1 cellular context compared by ENCODE assay signal in the genomic region with DNA sequence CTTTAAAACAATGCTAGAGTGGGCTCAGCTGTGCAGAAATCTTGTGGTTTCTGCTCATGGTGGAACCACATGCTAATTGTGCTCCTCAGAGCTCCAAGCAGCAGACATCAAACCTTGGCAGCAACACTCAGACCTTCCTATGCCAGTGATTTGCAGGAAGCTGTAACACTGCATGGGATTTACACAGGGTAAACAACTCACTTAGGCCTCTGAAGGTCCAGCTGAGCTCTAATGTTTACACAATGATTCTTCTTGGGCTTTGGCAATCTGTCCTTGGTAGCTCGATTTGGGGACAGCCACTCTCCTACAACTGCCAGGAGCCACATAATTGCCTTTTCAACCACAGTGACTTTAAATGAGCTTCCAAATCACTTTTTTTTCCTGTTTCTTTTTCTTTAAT.
A peak's percentile ranks its signal among the peaks of the same experiment; 100 is the strongest.
TF ChIP-seq lines count a peak whose summit lies in the region.

No MANE protein-coding gene starts in this region.

TF ChIP-seq in HepG2, 621 proteins besides CTCF, POLR2A, EP300 and RAD21 (continued from another document and continues in another):
- TF ChIP-seq, protein P1, sequence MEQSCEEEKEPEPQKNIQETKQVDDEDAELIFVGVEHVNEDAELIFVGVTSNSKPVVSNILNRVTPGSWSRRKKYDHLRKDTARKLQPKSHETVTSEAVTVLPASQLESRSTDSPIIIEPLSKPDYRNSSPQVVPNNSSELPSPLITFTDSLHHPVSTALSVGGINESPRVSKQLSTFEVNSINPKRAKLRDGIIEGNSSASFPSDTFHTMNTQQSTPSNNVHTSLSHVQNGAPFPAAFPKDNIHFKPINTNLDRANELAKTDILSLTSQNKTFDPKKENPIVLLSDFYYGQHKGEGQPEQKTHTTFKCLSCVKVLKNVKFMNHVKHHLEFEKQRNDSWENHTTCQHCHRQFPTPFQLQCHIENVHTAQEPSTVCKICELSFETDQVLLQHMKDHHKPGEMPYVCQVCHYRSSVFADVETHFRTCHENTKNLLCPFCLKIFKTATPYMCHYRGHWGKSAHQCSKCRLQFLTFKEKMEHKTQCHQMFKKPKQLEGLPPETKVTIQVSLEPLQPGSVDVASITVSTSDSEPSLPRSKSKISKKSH (CRISPR knock-in tag; IDR thresholded peaks at IDR 0.05; ENCODE audit: borderline replicate concordance): no peak
- TF ChIP-seq CREM (IDR thresholded peaks at IDR 0.05) (no peak), CREM (CRISPR knock-in tag; IDR thresholded peaks at IDR 0.05) (no peak), ZFYVE20 (CRISPR knock-in tag; IDR thresholded peaks at IDR 0.05; ENCODE audit: borderline replicate concordance, low read depth) (no peak), KDM1A (CRISPR knock-in tag; IDR thresholded peaks at IDR 0.05) (no peak), JUNB (CRISPR knock-in tag; IDR thresholded peaks at IDR 0.05; ENCODE audit: borderline replicate concordance) (no peak), ZBTB3 (CRISPR knock-in tag; IDR thresholded peaks at IDR 0.05; ENCODE audit: borderline replicate concordance, low read depth) (no peak), SKI (IDR thresholded peaks at IDR 0.05; ENCODE audit: partially characterized antibody) (no peak), ZNF569 (CRISPR knock-in tag; IDR thresholded peaks at IDR 0.05; ENCODE audit: borderline replicate concordance) (no peak), SP1 (IDR thresholded peaks at IDR 0.05) (no peak), SP1 (CRISPR knock-in tag; IDR thresholded peaks at IDR 0.05) (no peak), HNRNPH1 (optimal IDR thresholded peaks at IDR 0.05; ENCODE audit: low read depth, low read length) (no peak), SRSF4 (IDR thresholded peaks at IDR 0.05; ENCODE audit: low read depth, low read length, poor library complexity, severe bottlenecking) (no peak), FOXO1 (CRISPR knock-in tag; IDR thresholded peaks at IDR 0.05) (peak; percentile 91), ZNF33A (CRISPR knock-in tag; IDR thresholded peaks at IDR 0.05; ENCODE audit: borderline replicate concordance) (no peak), CHCHD3 (CRISPR knock-in tag; IDR thresholded peaks at IDR 0.05) (no peak), ZNF749 (CRISPR knock-in tag; IDR thresholded peaks at IDR 0.05; ENCODE audit: borderline replicate concordance) (no peak), ZNF678 (CRISPR knock-in tag; IDR thresholded peaks at IDR 0.05) (no peak), SOX6 (IDR thresholded peaks at IDR 0.05) (no peak), SOX6 (CRISPR knock-in tag; IDR thresholded peaks at IDR 0.05) (peak; percentile 71), ELF4 (CRISPR knock-in tag; IDR thresholded peaks at IDR 0.05; ENCODE audit: borderline replicate concordance) (no peak), ZNF207 (IDR thresholded peaks at IDR 0.05; ENCODE audit: borderline replicate concordance) (no peak), PPARG (CRISPR knock-in tag; conservative IDR thresholded peaks at IDR 0.05) (peak; percentile 64; the same call in 1 of the 2 replicates), ZNF75D (CRISPR knock-in tag; IDR thresholded peaks at IDR 0.05; ENCODE audit: borderline replicate concordance) (no peak), SALL2 (CRISPR knock-in tag; IDR thresholded peaks at IDR 0.05) (no peak; the same call in 1 of the 2 replicates), GABPA (IDR thresholded peaks at IDR 0.05; ENCODE audit: low read depth, low read length) (no peak), GABPA (CRISPR knock-in tag; IDR thresholded peaks at IDR 0.05; ENCODE audit: low read depth) (0 out of 2 replicates have a peak, but pooled peaks have one; percentile 17), ZNF460 (CRISPR knock-in tag; IDR thresholded peaks at IDR 0.05; ENCODE audit: borderline replicate concordance) (no peak), TBX2 (CRISPR knock-in tag; IDR thresholded peaks at IDR 0.05; ENCODE audit: borderline replicate concordance) (peak; percentile 51; the same call in 1 of the 2 replicates), NKX3-1 (CRISPR knock-in tag; IDR thresholded peaks at IDR 0.05) (no peak)
- TF ChIP-seq, protein P2, sequence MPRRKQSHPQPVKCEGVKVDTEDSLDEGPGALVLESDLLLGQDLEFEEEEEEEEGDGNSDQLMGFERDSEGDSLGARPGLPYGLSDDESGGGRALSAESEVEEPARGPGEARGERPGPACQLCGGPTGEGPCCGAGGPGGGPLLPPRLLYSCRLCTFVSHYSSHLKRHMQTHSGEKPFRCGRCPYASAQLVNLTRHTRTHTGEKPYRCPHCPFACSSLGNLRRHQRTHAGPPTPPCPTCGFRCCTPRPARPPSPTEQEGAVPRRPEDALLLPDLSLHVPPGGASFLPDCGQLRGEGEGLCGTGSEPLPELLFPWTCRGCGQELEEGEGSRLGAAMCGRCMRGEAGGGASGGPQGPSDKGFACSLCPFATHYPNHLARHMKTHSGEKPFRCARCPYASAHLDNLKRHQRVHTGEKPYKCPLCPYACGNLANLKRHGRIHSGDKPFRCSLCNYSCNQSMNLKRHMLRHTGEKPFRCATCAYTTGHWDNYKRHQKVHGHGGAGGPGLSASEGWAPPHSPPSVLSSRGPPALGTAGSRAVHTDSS (CRISPR knock-in tag; conservative IDR thresholded peaks at IDR 0.05): no peak
- TF ChIP-seq, protein P3, sequence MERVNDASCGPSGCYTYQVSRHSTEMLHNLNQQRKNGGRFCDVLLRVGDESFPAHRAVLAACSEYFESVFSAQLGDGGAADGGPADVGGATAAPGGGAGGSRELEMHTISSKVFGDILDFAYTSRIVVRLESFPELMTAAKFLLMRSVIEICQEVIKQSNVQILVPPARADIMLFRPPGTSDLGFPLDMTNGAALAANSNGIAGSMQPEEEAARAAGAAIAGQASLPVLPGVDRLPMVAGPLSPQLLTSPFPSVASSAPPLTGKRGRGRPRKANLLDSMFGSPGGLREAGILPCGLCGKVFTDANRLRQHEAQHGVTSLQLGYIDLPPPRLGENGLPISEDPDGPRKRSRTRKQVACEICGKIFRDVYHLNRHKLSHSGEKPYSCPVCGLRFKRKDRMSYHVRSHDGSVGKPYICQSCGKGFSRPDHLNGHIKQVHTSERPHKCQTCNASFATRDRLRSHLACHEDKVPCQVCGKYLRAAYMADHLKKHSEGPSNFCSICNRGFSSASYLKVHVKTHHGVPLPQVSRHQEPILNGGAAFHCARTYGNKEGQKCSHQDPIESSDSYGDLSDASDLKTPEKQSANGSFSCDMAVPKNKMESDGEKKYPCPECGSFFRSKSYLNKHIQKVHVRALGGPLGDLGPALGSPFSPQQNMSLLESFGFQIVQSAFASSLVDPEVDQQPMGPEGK (CRISPR knock-in tag; IDR thresholded peaks at IDR 0.05): peak; percentile 59
- TF ChIP-seq, protein P4, sequence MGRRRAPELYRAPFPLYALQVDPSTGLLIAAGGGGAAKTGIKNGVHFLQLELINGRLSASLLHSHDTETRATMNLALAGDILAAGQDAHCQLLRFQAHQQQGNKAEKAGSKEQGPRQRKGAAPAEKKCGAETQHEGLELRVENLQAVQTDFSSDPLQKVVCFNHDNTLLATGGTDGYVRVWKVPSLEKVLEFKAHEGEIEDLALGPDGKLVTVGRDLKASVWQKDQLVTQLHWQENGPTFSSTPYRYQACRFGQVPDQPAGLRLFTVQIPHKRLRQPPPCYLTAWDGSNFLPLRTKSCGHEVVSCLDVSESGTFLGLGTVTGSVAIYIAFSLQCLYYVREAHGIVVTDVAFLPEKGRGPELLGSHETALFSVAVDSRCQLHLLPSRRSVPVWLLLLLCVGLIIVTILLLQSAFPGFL (CRISPR knock-in tag; IDR thresholded peaks at IDR 0.05): no peak
- TF ChIP-seq, protein P5, sequence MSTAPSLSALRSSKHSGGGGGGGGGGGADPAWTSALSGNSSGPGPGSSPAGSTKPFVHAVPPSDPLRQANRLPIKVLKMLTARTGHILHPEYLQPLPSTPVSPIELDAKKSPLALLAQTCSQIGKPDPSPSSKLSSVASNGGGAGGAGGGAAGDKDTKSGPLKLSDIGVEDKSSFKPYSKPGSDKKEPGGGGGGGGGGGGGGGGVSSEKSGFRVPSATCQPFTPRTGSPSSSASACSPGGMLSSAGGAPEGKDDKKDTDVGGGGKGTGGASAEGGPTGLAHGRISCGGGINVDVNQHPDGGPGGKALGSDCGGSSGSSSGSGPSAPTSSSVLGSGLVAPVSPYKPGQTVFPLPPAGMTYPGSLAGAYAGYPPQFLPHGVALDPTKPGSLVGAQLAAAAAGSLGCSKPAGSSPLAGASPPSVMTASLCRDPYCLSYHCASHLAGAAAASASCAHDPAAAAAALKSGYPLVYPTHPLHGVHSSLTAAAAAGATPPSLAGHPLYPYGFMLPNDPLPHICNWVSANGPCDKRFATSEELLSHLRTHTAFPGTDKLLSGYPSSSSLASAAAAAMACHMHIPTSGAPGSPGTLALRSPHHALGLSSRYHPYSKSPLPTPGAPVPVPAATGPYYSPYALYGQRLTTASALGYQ (CRISPR knock-in tag; IDR thresholded peaks at IDR 0.05): no peak
- TF ChIP-seq, protein P6, sequence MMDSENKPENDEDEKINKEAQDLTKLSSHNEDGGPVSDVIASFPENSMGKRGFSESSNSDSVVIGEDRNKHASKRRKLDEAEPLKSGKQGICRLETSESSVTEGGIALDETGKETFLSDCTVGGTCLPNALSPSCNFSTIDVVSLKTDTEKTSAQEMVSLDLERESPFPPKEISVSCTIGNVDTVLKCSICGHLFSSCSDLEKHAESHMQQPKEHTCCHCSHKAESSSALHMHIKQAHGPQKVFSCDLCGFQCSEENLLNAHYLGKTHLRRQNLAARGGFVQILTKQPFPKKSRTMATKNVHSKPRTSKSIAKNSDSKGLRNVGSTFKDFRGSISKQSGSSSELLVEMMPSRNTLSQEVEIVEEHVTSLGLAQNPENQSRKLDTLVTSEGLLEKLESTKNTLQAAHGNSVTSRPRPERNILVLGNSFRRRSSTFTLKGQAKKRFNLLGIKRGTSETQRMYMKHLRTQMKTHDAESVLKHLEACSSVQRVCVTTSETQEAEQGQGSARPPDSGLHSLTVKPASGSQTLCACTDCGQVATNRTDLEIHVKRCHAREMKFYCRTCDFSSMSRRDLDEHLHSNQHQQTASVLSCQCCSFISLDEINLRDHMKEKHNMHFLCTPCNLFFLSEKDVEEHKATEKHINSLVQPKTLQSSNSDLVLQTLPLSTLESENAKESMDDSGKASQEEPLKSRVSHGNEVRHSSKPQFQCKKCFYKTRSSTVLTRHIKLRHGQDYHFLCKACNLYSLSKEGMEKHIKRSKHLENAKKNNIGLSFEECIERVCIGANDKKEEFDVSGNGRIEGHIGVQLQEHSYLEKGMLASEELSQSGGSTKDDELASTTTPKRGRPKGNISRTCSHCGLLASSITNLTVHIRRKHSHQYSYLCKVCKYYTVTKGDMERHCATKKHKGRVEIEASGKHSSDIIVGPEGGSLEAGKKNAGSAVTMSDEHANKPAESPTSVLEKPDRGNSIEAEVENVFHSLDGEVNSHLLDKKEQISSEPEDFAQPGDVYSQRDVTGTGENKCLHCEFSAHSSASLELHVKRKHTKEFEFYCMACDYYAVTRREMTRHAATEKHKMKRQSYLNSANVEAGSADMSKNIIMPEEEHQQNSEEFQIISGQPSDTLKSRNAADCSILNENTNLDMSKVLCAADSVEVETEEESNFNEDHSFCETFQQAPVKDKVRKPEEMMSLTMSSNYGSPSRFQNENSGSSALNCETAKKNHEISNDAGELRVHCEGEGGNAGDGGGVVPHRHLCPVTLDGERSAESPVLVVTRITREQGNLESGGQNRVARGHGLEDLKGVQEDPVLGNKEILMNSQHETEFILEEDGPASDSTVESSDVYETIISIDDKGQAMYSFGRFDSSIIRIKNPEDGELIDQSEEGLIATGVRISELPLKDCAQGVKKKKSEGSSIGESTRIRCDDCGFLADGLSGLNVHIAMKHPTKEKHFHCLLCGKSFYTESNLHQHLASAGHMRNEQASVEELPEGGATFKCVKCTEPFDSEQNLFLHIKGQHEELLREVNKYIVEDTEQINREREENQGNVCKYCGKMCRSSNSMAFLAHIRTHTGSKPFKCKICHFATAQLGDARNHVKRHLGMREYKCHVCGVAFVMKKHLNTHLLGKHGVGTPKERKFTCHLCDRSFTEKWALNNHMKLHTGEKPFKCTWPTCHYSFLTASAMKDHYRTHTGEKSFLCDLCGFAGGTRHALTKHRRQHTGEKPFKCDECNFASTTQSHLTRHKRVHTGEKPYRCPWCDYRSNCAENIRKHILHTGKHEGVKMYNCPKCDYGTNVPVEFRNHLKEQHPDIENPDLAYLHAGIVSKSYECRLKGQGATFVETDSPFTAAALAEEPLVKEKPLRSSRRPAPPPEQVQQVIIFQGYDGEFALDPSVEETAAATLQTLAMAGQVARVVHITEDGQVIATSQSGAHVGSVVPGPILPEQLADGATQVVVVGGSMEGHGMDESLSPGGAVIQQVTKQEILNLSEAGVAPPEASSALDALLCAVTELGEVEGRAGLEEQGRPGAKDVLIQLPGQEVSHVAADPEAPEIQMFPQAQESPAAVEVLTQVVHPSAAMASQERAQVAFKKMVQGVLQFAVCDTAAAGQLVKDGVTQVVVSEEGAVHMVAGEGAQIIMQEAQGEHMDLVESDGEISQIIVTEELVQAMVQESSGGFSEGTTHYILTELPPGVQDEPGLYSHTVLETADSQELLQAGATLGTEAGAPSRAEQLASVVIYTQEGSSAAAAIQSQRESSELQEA (CRISPR knock-in tag; IDR thresholded peaks at IDR 0.05; ENCODE audit: not compliant biosample characterization): no peak
- TF ChIP-seq, protein P7, sequence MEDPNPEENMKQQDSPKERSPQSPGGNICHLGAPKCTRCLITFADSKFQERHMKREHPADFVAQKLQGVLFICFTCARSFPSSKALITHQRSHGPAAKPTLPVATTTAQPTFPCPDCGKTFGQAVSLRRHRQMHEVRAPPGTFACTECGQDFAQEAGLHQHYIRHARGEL (CRISPR knock-in tag; IDR thresholded peaks at IDR 0.05): no peak
- TF ChIP-seq, protein P8, sequence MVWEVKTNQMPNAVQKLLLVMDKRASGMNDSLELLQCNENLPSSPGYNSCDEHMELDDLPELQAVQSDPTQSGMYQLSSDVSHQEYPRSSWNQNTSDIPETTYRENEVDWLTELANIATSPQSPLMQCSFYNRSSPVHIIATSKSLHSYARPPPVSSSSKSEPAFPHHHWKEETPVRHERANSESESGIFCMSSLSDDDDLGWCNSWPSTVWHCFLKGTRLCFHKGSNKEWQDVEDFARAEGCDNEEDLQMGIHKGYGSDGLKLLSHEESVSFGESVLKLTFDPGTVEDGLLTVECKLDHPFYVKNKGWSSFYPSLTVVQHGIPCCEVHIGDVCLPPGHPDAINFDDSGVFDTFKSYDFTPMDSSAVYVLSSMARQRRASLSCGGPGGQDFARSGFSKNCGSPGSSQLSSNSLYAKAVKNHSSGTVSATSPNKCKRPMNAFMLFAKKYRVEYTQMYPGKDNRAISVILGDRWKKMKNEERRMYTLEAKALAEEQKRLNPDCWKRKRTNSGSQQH (CRISPR knock-in tag; IDR thresholded peaks at IDR 0.05; ENCODE audit: low read depth): no peak
- TF ChIP-seq, protein P9, sequence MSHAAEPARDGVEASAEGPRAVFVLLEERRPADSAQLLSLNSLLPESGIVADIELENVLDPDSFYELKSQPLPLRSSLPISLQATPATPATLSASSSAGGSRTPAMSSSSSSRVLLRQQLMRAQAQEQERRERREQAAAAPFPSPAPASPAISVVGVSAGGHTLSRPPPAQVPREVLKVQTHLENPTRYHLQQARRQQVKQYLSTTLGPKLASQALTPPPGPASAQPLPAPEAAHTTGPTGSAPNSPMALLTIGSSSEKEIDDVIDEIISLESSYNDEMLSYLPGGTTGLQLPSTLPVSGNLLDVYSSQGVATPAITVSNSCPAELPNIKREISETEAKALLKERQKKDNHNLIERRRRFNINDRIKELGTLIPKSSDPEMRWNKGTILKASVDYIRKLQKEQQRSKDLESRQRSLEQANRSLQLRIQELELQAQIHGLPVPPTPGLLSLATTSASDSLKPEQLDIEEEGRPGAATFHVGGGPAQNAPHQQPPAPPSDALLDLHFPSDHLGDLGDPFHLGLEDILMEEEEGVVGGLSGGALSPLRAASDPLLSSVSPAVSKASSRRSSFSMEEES (CRISPR knock-in tag; IDR thresholded peaks at IDR 0.05): no peak
